Comparison of ENCODE assay signal across 8 cellular contexts in the genomic region with DNA sequence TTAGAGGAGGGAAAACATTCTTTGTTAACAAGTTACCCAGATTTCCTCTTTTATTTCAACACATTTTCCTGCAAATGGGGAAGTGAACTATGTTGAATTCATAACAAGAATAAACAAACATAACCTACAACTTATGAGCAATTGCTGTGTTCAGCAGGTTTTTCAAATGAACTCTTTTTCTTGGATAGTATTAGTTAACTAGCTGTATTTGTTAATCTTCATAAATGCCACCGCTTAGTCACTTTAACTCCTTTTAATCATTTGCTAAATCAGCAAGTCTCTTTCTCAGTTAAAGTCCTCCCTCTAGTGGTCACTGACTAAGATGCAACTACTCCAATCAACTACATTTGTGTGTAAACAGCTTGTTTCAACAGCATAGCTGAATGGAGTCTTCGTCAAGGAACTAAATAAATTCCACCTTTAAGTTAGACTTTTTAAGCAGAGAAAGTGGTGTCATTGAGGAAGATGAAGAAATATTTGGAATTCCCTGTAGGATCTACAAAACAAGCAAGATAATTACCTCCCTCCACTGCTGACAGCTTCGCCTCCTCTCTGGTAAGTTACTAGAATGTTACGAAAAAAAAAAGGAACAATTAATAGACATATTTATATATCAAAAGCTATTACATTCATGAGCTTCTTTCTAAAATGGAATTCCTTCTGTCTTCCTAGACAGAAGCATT.
DNase-seq lines count a peak whose midpoint lies in the region; ATAC-seq, FAIRE-seq and TF ChIP-seq lines count a peak whose summit lies in the region.

No MANE protein-coding gene starts in this region.

- H3K27me3 Mint-ChIP-seq in astrocyte (ENCODE audit: low read depth, unreplicated experiment): no peaks in the 10 kb centered on the region
- H3K27me3 Mint-ChIP-seq in activated naive CD4-positive, alpha-beta T cell treated with anti-CD3 and anti-CD28 coated beads for 36 hours (ENCODE audit: low read depth): no peaks in the 10 kb centered on the region

- TF ChIP-seq CTCF in astrocyte (IDR thresholded peaks at IDR 0.05; ENCODE audit: insufficient read depth, low read depth, low read length): peak; percentile 89

- H2AFZ ChIP-seq in astrocyte (ENCODE audit: low read depth, low read length): no peak overlapping the region

- no peak overlapping the region for H3K4me3 Mint-ChIP-seq in astrocyte (ENCODE audit: unreplicated experiment)
- H3K4me3 Mint-ChIP-seq in activated naive CD4-positive, alpha-beta T cell treated with anti-CD3 and anti-CD28 coated beads for 36 hours: no peak overlapping the region

- H3K4me3 ChIP-seq in BLaER1 treated with 17β-estradiol and CSF1 and Interleukin-3, amounts not matched to agents 10 nM and 100 nM: peak overlapping the region in 1 of 10 experiments; percentile 27; a peak in 2 of 20 replicates
- no peak overlapping the region for H3K4me3 ChIP-seq in astrocyte (ENCODE audit: insufficient read depth, low read depth, low read length)

- CTCF ChIA-PET in activated naive CD4-positive, alpha-beta T cell treated with anti-CD3 and anti-CD28 coated beads for 36 hours (lab: Charles Lee): interaction anchor here (0.7 to 1.6 kb wide), 5 partner anchors 10 to 179 kb away, joined by 3 to 6 read pairs (median 3); no protein-coding TSS in a partner anchor

- H3K4me2 ChIP-seq in BLaER1 treated with 17β-estradiol and CSF1 and Interleukin-3, amounts not matched to agents 10 nM and 100 nM: peak overlapping the region in 7 of 11 experiments; percentile 9 to 79 (median 47); a peak in 12 of 22 replicates
- H3K4me2 ChIP-seq in astrocyte (ENCODE audit: low read length): no peak overlapping the region

- no peaks in the 10 kb centered on the region for H3K36me3 Mint-ChIP-seq in astrocyte (ENCODE audit: low read depth, unreplicated experiment)
- no peaks in the 10 kb centered on the region for H3K36me3 Mint-ChIP-seq in activated naive CD4-positive, alpha-beta T cell treated with anti-CD3 and anti-CD28 coated beads for 36 hours (ENCODE audit: low read depth)

- peaks cover 9% of the 10 kb centered on the region for H3K4me1 Mint-ChIP-seq in astrocyte (ENCODE audit: low read depth, unreplicated experiment)
- no peaks in the 10 kb centered on the region for H3K4me1 Mint-ChIP-seq in activated naive CD4-positive, alpha-beta T cell treated with anti-CD3 and anti-CD28 coated beads for 36 hours (ENCODE audit: low read depth)

- peaks cover 0 to 66% (median 25%) of the 10 kb centered on the region in 11 experiments; a peak in 14 of 22 replicates for H3K36me3 ChIP-seq in BLaER1 treated with 17β-estradiol and CSF1 and Interleukin-3, amounts not matched to agents 10 nM and 100 nM
- H3K36me3 ChIP-seq in astrocyte (ENCODE audit: insufficient read depth, low read length): no peaks in the 10 kb centered on the region

- ATAC-seq in GM18861 (IDR thresholded peaks at IDR 0.05; ENCODE audit: unreplicated experiment) (peak; percentile 91), HG02981 (IDR thresholded peaks at IDR 0.05; ENCODE audit: unreplicated experiment) (peak; percentile 95)

- H3K79me2 ChIP-seq in astrocyte (ENCODE audit: insufficient read depth, low read length): no peaks in the 10 kb centered on the region

- H4K20me1 ChIP-seq in BLaER1 treated with 17β-estradiol and CSF1 and Interleukin-3, amounts not matched to agents 10 nM and 100 nM: no peaks in the 10 kb centered on the region
- no peaks in the 10 kb centered on the region for H4K20me1 ChIP-seq in astrocyte (ENCODE audit: insufficient read depth, low read length)

- no peak overlapping the region for H3K27ac Mint-ChIP-seq in astrocyte (ENCODE audit: unreplicated experiment)
- H3K27ac Mint-ChIP-seq in activated naive CD4-positive, alpha-beta T cell treated with anti-CD3 and anti-CD28 coated beads for 36 hours: no peak overlapping the region

- H3K9me3 Mint-ChIP-seq in astrocyte (ENCODE audit: unreplicated experiment): no peaks in the 10 kb centered on the region
- no peaks in the 10 kb centered on the region for H3K9me3 Mint-ChIP-seq in activated naive CD4-positive, alpha-beta T cell treated with anti-CD3 and anti-CD28 coated beads for 36 hours

- no peaks in the 10 kb centered on the region for H3K27me3 ChIP-seq in BLaER1 treated with 17β-estradiol and CSF1 and Interleukin-3, amounts not matched to agents 10 nM and 100 nM
- no peaks in the 10 kb centered on the region for H3K27me3 ChIP-seq in astrocyte (ENCODE audit: insufficient read depth, low read length)

- DNase-seq in NCI-H2107 (lab: John Stamatoyannopoulos, UW) (peak; percentile 65), astrocyte (ENCODE audit: low read depth) (peak; percentile 62), iPS DF 4.7 (ENCODE audit: extremely low read depth, low spot score) (peak; percentile 75), superior temporal gyrus (ENCODE audit: extremely low spot score) (peak; percentile 96)
- DNase-seq in activated naive CD4-positive, alpha-beta T cell treated with anti-CD3 and anti-CD28 coated beads for 36 hours: no peak

- intact Hi-C loops in activated naive CD4-positive, alpha-beta T cell treated with anti-CD3 and anti-CD28 coated beads for 36 hours (cut with micrococcal nuclease): loop anchor here (2.0 to 10.0 kb wide), 2 partner anchors 1301 to 1607 kb away; no protein-coding TSS in a partner anchor

- H3K4me1 ChIP-seq in BLaER1 treated with 17β-estradiol and CSF1 and Interleukin-3, amounts not matched to agents 10 nM and 100 nM: peaks cover 0 to 28% (median 11%) of the 10 kb centered on the region in 10 experiments; a peak in 14 of 20 replicates
- no peaks in the 10 kb centered on the region for H3K4me1 ChIP-seq in astrocyte (ENCODE audit: insufficient read depth, low read length)

- H3K9me3 ChIP-seq in BLaER1 treated with 17β-estradiol and CSF1 and Interleukin-3, amounts not matched to agents 10 nM and 100 nM (replicated peaks in 1 of 11): no peaks in the 10 kb centered on the region
- no peaks in the 10 kb centered on the region for H3K9me3 ChIP-seq in astrocyte (ENCODE audit: insufficient read depth, low read depth, low read length)

- FAIRE-seq in astrocyte (lab: Jason Lieb, UNC): peak; percentile 43

- peak overlapping the region; percentile 3 to 85 (median 75); a peak in 19 of 22 replicates for H3K27ac ChIP-seq in BLaER1 treated with 17β-estradiol and CSF1 and Interleukin-3, amounts not matched to agents 10 nM and 100 nM
- H3K27ac ChIP-seq in astrocyte (ENCODE audit: low read depth, low read length): no peak overlapping the region

- peak overlapping the region in 7 of 11 experiments; percentile 9 to 69 (median 58); a peak in 13 of 22 replicates for H3K9ac ChIP-seq in BLaER1 treated with 17β-estradiol and CSF1 and Interleukin-3, amounts not matched to agents 10 nM and 100 nM
- H3K9ac ChIP-seq in astrocyte (ENCODE audit: low read length): no peak overlapping the region
